In the genomic region with DNA sequence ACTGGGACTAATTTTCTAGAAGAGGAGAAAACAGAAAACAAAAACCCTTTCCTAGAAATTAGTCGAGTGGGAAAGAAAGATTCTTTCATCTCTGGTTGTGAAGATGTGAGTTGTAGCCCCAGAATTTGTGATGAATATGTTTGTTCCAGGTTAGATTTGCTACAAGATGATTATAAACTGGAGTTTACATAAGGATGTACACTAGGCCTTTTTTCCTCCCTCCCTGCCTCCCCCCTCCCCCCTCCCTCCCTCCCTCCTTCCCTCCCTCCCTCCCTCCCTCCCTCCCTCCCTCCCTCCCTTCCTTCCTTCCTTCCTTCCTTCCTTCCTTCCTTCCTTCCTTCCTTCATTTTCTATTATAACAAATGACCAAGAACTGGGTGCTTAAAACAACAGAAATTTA, we compare ENCODE assay signal across 33 cellular contexts.
DNase-seq lines count a peak whose midpoint lies in the region; ATAC-seq, FAIRE-seq and TF ChIP-seq lines count a peak whose summit lies in the region.
"Had no signal": no experiment of that assay in that cellular context is flagged by ENCODE, and none has a peak within 500 bp of the region (broad histone marks: within the 10 kb centered on the region; RNA-seq: fewer than 3 reads in every experiment).

No MANE protein-coding gene starts in this region.

- H4K20me1 ChIP-seq in HepG2 (ENCODE audit: insufficient read depth, low read length) (no peaks in the 10 kb centered on the region), K562 (replicated peaks; ENCODE audit: control insufficient read depth, insufficient read depth, low read length) (no peaks in the 10 kb centered on the region)
- H4K20me1 ChIP-seq: BLaER1; BLaER1 treated with 17β-estradiol and CSF1 and Interleukin-3, amounts not matched to agents 10 nM and 100 nM had no signal

- no peak for TF ChIP-seq CTCF in HepG2 (CRISPR knock-in tag; IDR thresholded peaks at IDR 0.05)
- no peak for TF ChIP-seq CTCF in right lobe of liver (IDR thresholded peaks at IDR 0.05)
- TF ChIP-seq CTCF in K562 (IDR thresholded peaks at IDR 0.05 in 2 of 3, conservative IDR thresholded peaks at IDR 0.05 in 1 of 3; ENCODE audit: insufficient read depth in 2 of 3, low read depth in 1 of 3, low read length in 3 of 3) = no peak

- TF ChIP-seq RAD21 in HepG2 (CRISPR knock-in tag; IDR thresholded peaks at IDR 0.05) = no peak
- TF ChIP-seq RAD21 in K562 (CRISPR knock-in tag; conservative IDR thresholded peaks at IDR 0.05 in 1 of 2, IDR thresholded peaks at IDR 0.05 in 1 of 2) = no peak

- intact Hi-C loops in HepG2 (cut with micrococcal nuclease; ENCODE audit: unreplicated experiment) = no loop called here
- intact Hi-C loops in right lobe of liver (cut with DNase I) = no loop called here
- intact Hi-C loops in K562 (cut with micrococcal nuclease) = no loop called here

- H3K9ac ChIP-seq in HepG2 (ENCODE audit: insufficient read depth, low read depth, low read length) (no peak overlapping the region), SK-N-MC (ENCODE audit: insufficient read length) (no peak overlapping the region), K562 (ENCODE audit: insufficient read depth in 1 of 2, low read depth in 2 of 2, low read length in 2 of 2) (no peak overlapping the region)
- H3K9ac ChIP-seq: BLaER1; BLaER1 treated with 17β-estradiol and CSF1 and Interleukin-3, amounts not matched to agents 10 nM and 100 nM had no signal

- H3K9me3 ChIP-seq in HepG2 (ENCODE audit: low read length) = no peaks in the 10 kb centered on the region
- no peaks in the 10 kb centered on the region for H3K9me3 ChIP-seq in right lobe of liver
- H3K9me3 ChIP-seq in SK-N-MC (ENCODE audit: low read depth, low read length) = no peaks in the 10 kb centered on the region; the same call in 1 of the 2 replicates
- no peaks in the 10 kb centered on the region for H3K9me3 ChIP-seq in K562 (replicated peaks; ENCODE audit: control insufficient read depth, insufficient read depth, low read depth, low read length)
- H3K9me3 ChIP-seq: A549, BE2C, Caco-2 had no signal

- no peak for FAIRE-seq in HepG2 (lab: Jason Lieb, UNC)
- no peak for FAIRE-seq in K562 (lab: Jason Lieb, UNC)
- FAIRE-seq: A204.1, A549, D721Med had no signal

- CTCF ChIA-PET in HepG2 (lab: Yijun Ruan, JAX; ENCODE audit: low intra/inter-chr PET ratio, low total read pairs) = no interaction called here
- CTCF ChIA-PET in K562 (lab: Yijun Ruan, JAX; ENCODE audit: low intra/inter-chr PET ratio) = no interaction called here

- H3K27ac ChIP-seq in HepG2 (ENCODE audit: extremely low read length, insufficient read depth, low read length) (no peak overlapping the region), right lobe of liver (no peak overlapping the region), SK-N-MC (peak overlapping the region; percentile 39; the same call in 1 of the 2 replicates), K562 (ENCODE audit: extremely low read depth, low read depth, low read length) (no peak overlapping the region)
- H3K27ac ChIP-seq: 22Rv1; A549; BLaER1; BLaER1 treated with 17β-estradiol and CSF1 and Interleukin-3, amounts not matched to agents 10 nM and 100 nM; C4-2B had no signal

- no peak for TF ChIP-seq POLR2A in HepG2 (IDR thresholded peaks at IDR 0.05; ENCODE audit: insufficient read depth in 1 of 2, low read depth in 2 of 2, low read length in 2 of 2)
- no peak for TF ChIP-seq POLR2A in right lobe of liver (IDR thresholded peaks at IDR 0.05)
- no peak for TF ChIP-seq POLR2A in K562 (conservative IDR thresholded peaks at IDR 0.05)

- H3K36me3 ChIP-seq in HepG2 (replicated peaks in 1 of 2; ENCODE audit: control insufficient read depth in 1 of 2, insufficient read depth in 2 of 2, low read length in 2 of 2) = no peaks in the 10 kb centered on the region
- no peaks in the 10 kb centered on the region for H3K36me3 ChIP-seq in right lobe of liver
- H3K36me3 ChIP-seq in SK-N-MC (ENCODE audit: insufficient read depth, low read length) = no peaks in the 10 kb centered on the region
- no peaks in the 10 kb centered on the region; the same call in 2 of the 3 replicates for H3K36me3 ChIP-seq in K562 (ENCODE audit: control insufficient read depth, insufficient read depth, low read length)
- H3K36me3 ChIP-seq: BE2C; BLaER1; BLaER1 treated with 17β-estradiol and CSF1 and Interleukin-3, amounts not matched to agents 10 nM and 100 nM had no signal

- H3K4me2 ChIP-seq in HepG2 (ENCODE audit: low read depth, low read length) (no peak overlapping the region), K562 (ENCODE audit: insufficient read depth, low read length) (no peak overlapping the region)
- H3K4me2 ChIP-seq: A549; BLaER1; BLaER1 treated with 17β-estradiol and CSF1 and Interleukin-3, amounts not matched to agents 10 nM and 100 nM had no signal

- BruUV-seq in HepG2 (replicated peaks; lab: Mats Ljungman, UMichigan) = no TSS peak
- no TSS peak for BruUV-seq in K562 (replicated peaks; lab: Mats Ljungman, UMichigan)

- no peaks in the 10 kb centered on the region for H3K79me2 ChIP-seq in HepG2 (ENCODE audit: insufficient read depth, low read length)
- no peaks in the 10 kb centered on the region for H3K79me2 ChIP-seq in K562 (ENCODE audit: control insufficient read depth, insufficient read depth, low read length)

- TF ChIP-seq EP300 in HepG2 (IDR thresholded peaks at IDR 0.05; ENCODE audit: low read depth in 2 of 2, low read length in 2 of 2) (no peak), HepG2 (CRISPR knock-in tag; IDR thresholded peaks at IDR 0.05; ENCODE audit: borderline replicate concordance) (no peak), K562 (IDR thresholded peaks at IDR 0.05; ENCODE audit: low read length) (no peak)

- H3K27me3 ChIP-seq in HepG2 (ENCODE audit: control insufficient read depth in 1 of 2, insufficient read depth in 2 of 2, low read length in 2 of 2) (no peaks in the 10 kb centered on the region), right lobe of liver (no peaks in the 10 kb centered on the region), K562 (ENCODE audit: control insufficient read depth in 2 of 2, insufficient read depth in 2 of 2, low read length in 2 of 2) (no peaks in the 10 kb centered on the region)
- H3K27me3 ChIP-seq: BE2C; BLaER1; BLaER1 treated with 17β-estradiol and CSF1 and Interleukin-3, amounts not matched to agents 10 nM and 100 nM had no signal

- H3K4me3 ChIP-seq in HepG2 (replicated peaks in 1 of 3; ENCODE audit: insufficient read depth in 1 of 3, low read depth in 2 of 3, low read length in 3 of 3) (no peak overlapping the region), right lobe of liver (no peak overlapping the region), SK-N-MC (no peak overlapping the region), K562 (no peak overlapping the region)
- H3K4me3 ChIP-seq: A549; BLaER1; BLaER1 treated with 17β-estradiol and CSF1 and Interleukin-3, amounts not matched to agents 10 nM and 100 nM had no signal

- no peak overlapping the region for H2AFZ ChIP-seq in HepG2 (ENCODE audit: low read length)
- no peak overlapping the region for H2AFZ ChIP-seq in K562 (ENCODE audit: low read depth, low read length)

- no peaks in the 10 kb centered on the region for H3K9me1 ChIP-seq in K562 (ENCODE audit: control insufficient read depth, insufficient read depth, low read length)

- POLR2A ChIA-PET in HepG2 (lab: Yijun Ruan, JAX) = no interaction called here
- POLR2A ChIA-PET in K562 (lab: Yijun Ruan, JAX) = no interaction called here

- in situ Hi-C loops in HepG2 (cut with HindIII; ENCODE audit: extremely low pct_ligation_motif_present, low pct_unique_long_range_greater_than_20kb) = no loop called here
- in situ Hi-C loops in K562 (cut with MboI) = no loop called here

- no peak for ATAC-seq in HepG2
- ATAC-seq in right lobe of liver = no peak
- no peak for ATAC-seq in K562
- ATAC-seq in GM21737 (IDR thresholded peaks at IDR 0.05; ENCODE audit: unreplicated experiment) = no peak
- ATAC-seq: A549; CD8-positive, alpha-beta T cell had no signal

- DNase-seq in HepG2 (ENCODE audit: low spot score) = no peak
- no peak for DNase-seq in right lobe of liver
- DNase-seq in SK-N-MC (ENCODE audit: low read depth, low spot score) = no peak
- no peak for DNase-seq in K562 (ENCODE audit: extremely low read depth in 1 of 4, low spot score in 3 of 4)
- no peak for DNase-seq in activated gamma-delta T cell treated with Interleukin-2 at 50 U/mL for 16 hours
- DNase-seq: 8988T; ACHN; AML-193; BE2C; C1 segment of cervical spinal cord; Caco-2; Calu3; CD4-positive, alpha-beta memory T cell; CD4-positive, alpha-beta T cell; CD4-positive, CD25-positive, alpha-beta regulatory T cell; CD8-positive, alpha-beta memory T cell; CD8-positive, alpha-beta T cell; COR-L47; DMS 273 treated with DMSO at 0.1 percent for 48 hours; DMS153; DMS53; DMS79; DMS79 treated with DMSO at 0.1 percent for 48 hours; DND-41; EL had no signal

- H3K4me1 ChIP-seq in HepG2 (ENCODE audit: insufficient read depth, low read length) (no peaks in the 10 kb centered on the region), right lobe of liver (peaks cover 0 to 25% (median 0%) of the 10 kb centered on the region in 4 donors), K562 (replicated peaks in 1 of 2; ENCODE audit: control insufficient read depth in 2 of 2, insufficient read depth in 2 of 2, low read length in 2 of 2) (no peaks in the 10 kb centered on the region)
- H3K4me1 ChIP-seq: A549; BE2C; BLaER1; BLaER1 treated with 17β-estradiol and CSF1 and Interleukin-3, amounts not matched to agents 10 nM and 100 nM; Caco-2 had no signal

- WGBS in HepG2 (ENCODE audit: low lambda C conversion rate) = 0% methylated on average over 1 of the region's 1 CpG
- WGBS in right lobe of liver (ENCODE audit: insufficient coverage, low coverage, low lambda C conversion rate, missing lambda C conversion rate) = 53% methylated on average over 1 of the region's 1 CpG
- WGBS in K562 (ENCODE audit: insufficient coverage, low coverage, missing lambda C conversion rate) = 14% methylated on average over 1 of the region's 1 CpG

TF ChIP-seq in HepG2, 621 proteins besides CTCF, POLR2A, EP300 and RAD21 (continues in another document):
- TF ChIP-seq ARNT (IDR thresholded peaks at IDR 0.05) (no peak), THAP8 (CRISPR knock-in tag; IDR thresholded peaks at IDR 0.05; ENCODE audit: borderline replicate concordance) (no peak), HOXA9 (CRISPR knock-in tag; IDR thresholded peaks at IDR 0.05; ENCODE audit: borderline replicate concordance) (no peak)

TF ChIP-seq in K562, 482 proteins besides CTCF, POLR2A, EP300 and RAD21:
- peak; percentile 70 for TF ChIP-seq PCBP1 (IDR thresholded peaks at IDR 0.05; ENCODE audit: low read depth, low read length, poor library complexity, severe bottlenecking)
- peak; percentile 35 for TF ChIP-seq HNRNPK (IDR thresholded peaks at IDR 0.05; ENCODE audit: low read depth, low read length, poor library complexity, severe bottlenecking)
- no peak for TF ChIP-seq CHD4 (IDR thresholded peaks at IDR 0.05; ENCODE audit: insufficient read depth, insufficient replicate concordance, low read depth, low read length, poor library complexity, severe bottlenecking)

Comparison
In these comparisons a context has a peak if more than half of its experiments do, and no peak if none do; other contexts are left out.
1. Of the 241 proteins assayed by ChIP-seq in both HepG2 and K562: peak only in HepG2: none; only in K562: PCBP1; in both: HNRNPK; in neither: 239.